20 cellular contexts compared by ENCODE assay signal in genomic region chr2:164028764-164029534, GRCh38.
DNase-seq lines count a peak whose midpoint lies in the region; ATAC-seq and TF ChIP-seq lines count a peak whose summit lies in the region.
"Had no signal": no experiment of that assay in that cellular context is flagged by ENCODE, and none has a peak within 500 bp of the region (broad histone marks: within the 10 kb centered on the region; RNA-seq: fewer than 3 reads in every experiment).

No MANE protein-coding gene starts in this region.

- no peak overlapping the region for H3K9ac ChIP-seq in HUES6 (ENCODE audit: low read length)
- no peak overlapping the region for H3K9ac ChIP-seq in neural progenitor cell

- no peak overlapping the region for H3K27ac Mint-ChIP-seq in neural progenitor cell
- H3K27ac Mint-ChIP-seq: activated naive CD8-positive, alpha-beta T cell treated with anti-CD3 and anti-CD28 coated beads, Interleukin-2, amount 50 U/mL, for 24 hours had no signal

- no peak for ATAC-seq in GM19395 (IDR thresholded peaks at IDR 0.05; ENCODE audit: unreplicated experiment)
- no peak for ATAC-seq in HG03460 (IDR thresholded peaks at IDR 0.05; ENCODE audit: unreplicated experiment)
- ATAC-seq: activated naive CD8-positive, alpha-beta T cell treated with anti-CD3 and anti-CD28 coated beads, Interleukin-2, amount 50 U/mL, for 24 hours; right lobe of liver had no signal

- H3K27ac ChIP-seq in HUES6 (ENCODE audit: low read depth, low read length) (peak overlapping the region; percentile 65), neural progenitor cell (no peak overlapping the region)
- H3K27ac ChIP-seq: esophagus muscularis mucosa, right lobe of liver, transverse colon had no signal

- H3K79me2 ChIP-seq in neural progenitor cell (ENCODE audit: low read depth) = no peaks in the 10 kb centered on the region

- H3K9me3 ChIP-seq in HUES6 (ENCODE audit: control insufficient read depth, insufficient read depth, low read depth, low read length) (no peaks in the 10 kb centered on the region), neural progenitor cell (ENCODE audit: low read depth) (no peaks in the 10 kb centered on the region)
- H3K9me3 ChIP-seq: esophagus muscularis mucosa, right lobe of liver, transverse colon had no signal

- no peaks in the 10 kb centered on the region for H3K27me3 ChIP-seq in HUES6 (ENCODE audit: control insufficient read depth, insufficient read depth, low read length)
- no peaks in the 10 kb centered on the region for H3K27me3 ChIP-seq in neural progenitor cell
- H3K27me3 ChIP-seq: esophagus muscularis mucosa, right lobe of liver, transverse colon had no signal

- DNase-seq in AG09309 (ENCODE audit: low read depth) (peak; percentile 34), dedifferentiated amniotic fluid mesenchymal stem cell (ENCODE audit: extremely low spot score) (peak; percentile 68), neural progenitor cell (ENCODE audit: low spot score) (no peak), NCI-H2171 (lab: John Stamatoyannopoulos, UW) (no peak), NCI-H1694 treated with DMSO at 0.1 percent for 48 hours (lab: John Stamatoyannopoulos, UW) (no peak)
- DNase-seq: activated naive CD8-positive, alpha-beta T cell treated with anti-CD3 and anti-CD28 coated beads, Interleukin-2, amount 50 U/mL, for 24 hours; activated T-cell treated with anti-CD3 and anti-CD28 coated beads, Interleukin-2, amount 50 U/mL, for 48 hours; cortex of kidney; DMS 273 treated with DMSO at 0.1 percent for 48 hours; H7; NCI-H510A treated with DMSO at 0.1 percent for 48 hours; right lobe of liver; stimulated activated CD4-positive, alpha-beta T cell treated with anti-CD3 and anti-CD28 coated beads, Interleukin-4, amount 100 ng/mL, for 1 hour; T1000; transverse colon had no signal

- no peak for TF ChIP-seq CTCF in AG09309 (IDR thresholded peaks at IDR 0.05; ENCODE audit: control insufficient read depth, insufficient read depth, low read depth, low read length, missing control alignments)
- TF ChIP-seq CTCF in neural progenitor cell (IDR thresholded peaks at IDR 0.05) = no peak

- H3K36me3 ChIP-seq in HUES6 (ENCODE audit: control insufficient read depth, insufficient read depth, low read length) (no peaks in the 10 kb centered on the region), neural progenitor cell (no peaks in the 10 kb centered on the region)
- H3K36me3 ChIP-seq: esophagus muscularis mucosa, right lobe of liver, transverse colon had no signal

- H3K4me2 ChIP-seq in neural progenitor cell = no peak overlapping the region

- H3K36me3 Mint-ChIP-seq in neural progenitor cell = no peaks in the 10 kb centered on the region

- H3K4me1 Mint-ChIP-seq in neural progenitor cell = no peaks in the 10 kb centered on the region
- H3K4me1 Mint-ChIP-seq: activated naive CD8-positive, alpha-beta T cell treated with anti-CD3 and anti-CD28 coated beads, Interleukin-2, amount 50 U/mL, for 24 hours had no signal

- H2AFZ ChIP-seq in neural progenitor cell (replicated peaks) = peak overlapping the region; percentile 36

- no peak overlapping the region for H3K4me3 Mint-ChIP-seq in neural progenitor cell
- H3K4me3 Mint-ChIP-seq: activated naive CD8-positive, alpha-beta T cell treated with anti-CD3 and anti-CD28 coated beads, Interleukin-2, amount 50 U/mL, for 24 hours; neural crest cell had no signal

- H3K4me3 ChIP-seq in AG09309 (ENCODE audit: control insufficient read depth, low read depth, low read length) (no peak overlapping the region), HUES6 (ENCODE audit: low read depth, low read length) (no peak overlapping the region), neural progenitor cell (no peak overlapping the region)
- H3K4me3 ChIP-seq: esophagus muscularis mucosa, right lobe of liver, transverse colon had no signal

- no peaks in the 10 kb centered on the region for H3K27me3 Mint-ChIP-seq in neural progenitor cell (ENCODE audit: insufficient read depth, low read depth)
- H3K27me3 Mint-ChIP-seq: activated naive CD8-positive, alpha-beta T cell treated with anti-CD3 and anti-CD28 coated beads, Interleukin-2, amount 50 U/mL, for 24 hours had no signal

- H4K20me1 ChIP-seq in neural progenitor cell (ENCODE audit: low read depth) = no peaks in the 10 kb centered on the region

- no peaks in the 10 kb centered on the region for H3F3A ChIP-seq in neural progenitor cell (ENCODE audit: low read depth)

- H3K4me1 ChIP-seq in HUES6 (ENCODE audit: control insufficient read depth, insufficient read depth, low read length) = peaks cover 14% of the 10 kb centered on the region; the same call in 1 of the 2 replicates
- no peaks in the 10 kb centered on the region for H3K4me1 ChIP-seq in neural progenitor cell
- H3K4me1 ChIP-seq: esophagus muscularis mucosa, right lobe of liver, transverse colon had no signal

- H3K9me3 Mint-ChIP-seq in neural progenitor cell = peaks cover 3% of the 10 kb centered on the region

Comparison
In these comparisons a context has a peak if more than half of its experiments do, and no peak if none do; other contexts are left out.
1. DNase-seq: peak in AG09309 (single experiment) and dedifferentiated amniotic fluid mesenchymal stem cell (single experiment); none in neural progenitor cell (single experiment), NCI-H2171 (single experiment) and NCI-H1694 treated with DMSO at 0.1 percent for 48 hours (single experiment).